In genomic region chr9:128945798-128946501, GRCh38 we compare ENCODE assay signal across 12 cellular contexts. TPM values are rescaled to one million over a fixed set of nuclear protein-coding genes. Genes with fewer than 3 reads are reported as not detected.
A peak's percentile ranks its signal among the peaks of the same experiment; 100 is the strongest.
DNase-seq lines count a peak whose midpoint lies in the region; ATAC-seq and TF ChIP-seq lines count a peak whose summit lies in the region.
"Had no signal": no experiment of that assay in that cellular context is flagged by ENCODE, and none has a peak within 500 bp of the region (broad histone marks: within the 10 kb centered on the region; RNA-seq: fewer than 3 reads in every experiment).

No MANE protein-coding gene starts in this region.

- no peak overlapping the region for H2BK5ac ChIP-seq in IMR-90 (ENCODE audit: low read depth, low read length, poor library complexity, severe bottlenecking)

- POLR2A ChIA-PET in IMR-90 (lab: Charles Lee; ENCODE audit: unreplicated experiment) = no interaction called here

- H3K56ac ChIP-seq in IMR-90 (ENCODE audit: extremely low read depth, insufficient read depth, low read length) = no peak overlapping the region

- H3K9ac ChIP-seq in IMR-90 (ENCODE audit: low read depth, low read length) = no peak overlapping the region
- no peak overlapping the region for H3K9ac ChIP-seq in mammary epithelial cell (ENCODE audit: insufficient read depth, low read length)
- no peak overlapping the region for H3K9ac ChIP-seq in neural cell (ENCODE audit: low read length)

- no peak overlapping the region for H2BK15ac ChIP-seq in IMR-90 (ENCODE audit: low read depth, low read length)

- TF ChIP-seq EP300 in neural cell (conservative IDR thresholded peaks at IDR 0.05; ENCODE audit: poor library complexity, severe bottlenecking) = no peak

- BruUV-seq in IMR-90 (replicated peaks; lab: Mats Ljungman, UMichigan) (no TSS peak), mammary epithelial cell (replicated peaks; lab: Mats Ljungman, UMichigan) (no TSS peak)

- ATAC-seq in IMR-90 (ENCODE audit: low read depth) = no peak

- intact Hi-C loops in IMR-90 (cut with micrococcal nuclease) (loop anchor here (5.0 kb wide), 2 partner anchors 64 to 84 kb away; partner anchors contain the start of genes KYAT1 and LRRC8A), mammary epithelial cell (cut with micrococcal nuclease) (no loop called here)

- peak overlapping the region; percentile 95; the same call in 1 of the 2 replicates for H3K27ac ChIP-seq in C4-2B
- no peak overlapping the region for H3K27ac ChIP-seq in IMR-90 (ENCODE audit: insufficient read depth, low read length)
- H3K27ac ChIP-seq in mammary epithelial cell (ENCODE audit: insufficient read depth, low read depth, low read length) = no peak overlapping the region
- H3K27ac ChIP-seq in neural cell (ENCODE audit: low read length) = no peak overlapping the region

- H2BK20ac ChIP-seq in IMR-90 (ENCODE audit: low read depth, low read length) = no peak overlapping the region

- no peaks in the 10 kb centered on the region for H3F3A ChIP-seq in neural cell (ENCODE audit: insufficient read depth, low read length, poor library complexity, severe bottlenecking)

- TF ChIP-seq RAD21 in IMR-90 (IDR thresholded peaks at IDR 0.05; ENCODE audit: low read length) = no peak
- no peak for TF ChIP-seq RAD21 in neural cell (conservative IDR thresholded peaks at IDR 0.05)

- H3K23ac ChIP-seq in IMR-90 (ENCODE audit: low read depth, low read length) = no peak overlapping the region; the same call in 1 of the 2 replicates

- H3K4me1 ChIP-seq in IMR-90 (ENCODE audit: control insufficient read depth, insufficient read depth, low read length) (peaks cover 7% of the 10 kb centered on the region), mammary epithelial cell (ENCODE audit: insufficient read depth, low read length) (peaks cover 15% of the 10 kb centered on the region)

- DNase-seq in IMR-90 = no peak
- no peak for DNase-seq in mammary epithelial cell
- DNase-seq in AG08396 (ENCODE audit: low spot score) = no peak
- DNase-seq in DMS 273 treated with DMSO at 0.1 percent for 48 hours (lab: John Stamatoyannopoulos, UW) = no peak
- DNase-seq in NCI-H1105 treated with DMSO at 0.1 percent for 48 hours (lab: John Stamatoyannopoulos, UW) = no peak
- DNase-seq in HT-29 (ENCODE audit: low spot score) = no peak
- DNase-seq: mucosa of descending colon, NCI-H524 had no signal

- peaks cover 16% of the 10 kb centered on the region for H3K9me1 ChIP-seq in IMR-90 (ENCODE audit: insufficient read depth, low read length)

- H3K36me3 ChIP-seq in IMR-90 (ENCODE audit: control insufficient read depth, insufficient read depth, low read length) (peaks cover 10% of the 10 kb centered on the region), mammary epithelial cell (ENCODE audit: insufficient read depth, low read length) (peaks cover 2% of the 10 kb centered on the region), neural cell (ENCODE audit: insufficient read depth, low read length) (no peaks in the 10 kb centered on the region)
- H3K36me3 ChIP-seq: vagina had no signal

- peak overlapping the region; percentile 1 for H2AFZ ChIP-seq in IMR-90 (replicated peaks; ENCODE audit: low read length, poor library complexity)
- H2AFZ ChIP-seq in mammary epithelial cell (ENCODE audit: low read depth, low read length) = no peak overlapping the region
- no peak overlapping the region for H2AFZ ChIP-seq in neural cell (ENCODE audit: low read depth, low read length)

- H2AK5ac ChIP-seq in IMR-90 (ENCODE audit: low read depth, low read length) = peak overlapping the region; percentile 96

- H3K79me1 ChIP-seq in IMR-90 (ENCODE audit: low read depth in 1 of 2, low read length in 2 of 2) = peaks cover 28 to 54% of the 10 kb centered on the region in 2 experiments

- no peak overlapping the region for H3K18ac ChIP-seq in IMR-90 (ENCODE audit: low read depth, low read length)

- peaks cover 7% of the 10 kb centered on the region; the same call in 1 of the 2 replicates for H4K20me1 ChIP-seq in IMR-90 (ENCODE audit: insufficient read depth, low read length)
- H4K20me1 ChIP-seq in mammary epithelial cell (ENCODE audit: insufficient read depth, low read length) = no peaks in the 10 kb centered on the region
- H4K20me1 ChIP-seq in neural cell (ENCODE audit: insufficient read depth) = no peaks in the 10 kb centered on the region

- TF ChIP-seq POLR2A in IMR-90 (IDR thresholded peaks at IDR 0.05; ENCODE audit: low read depth, low read length) = no peak

- H3K9me2 ChIP-seq in neural cell (ENCODE audit: insufficient read depth, low read length) = no peaks in the 10 kb centered on the region

- no peak overlapping the region for H4K91ac ChIP-seq in IMR-90 (ENCODE audit: insufficient read depth, low read depth, low read length)

- peak overlapping the region; percentile 91; the same call in 1 of the 2 replicates for H3K14ac ChIP-seq in IMR-90 (replicated peaks; ENCODE audit: low read depth, low read length)

- H2AK9ac ChIP-seq in IMR-90 (replicated peaks; ENCODE audit: low read depth, low read length, poor library complexity) = no peak overlapping the region

- no peak overlapping the region for H2BK120ac ChIP-seq in IMR-90 (ENCODE audit: low read depth, low read length)

- 96% methylated on average over 7 of the region's 19 CpGs; no CpG with 5 or more reads in 1 of the 2 experiments for WGBS in IMR-90 (ENCODE audit: extremely low coverage in 2 of 2, insufficient read length in 1 of 2), 2 experiments
- whole genome bisulfite sequencing in mammary epithelial cell (ENCODE audit: low coverage, missing lambda C conversion rate) = 96% methylated on average over 17 of the region's 19 CpGs

- dilution Hi-C loops in IMR-90 (cut with HindIII; ENCODE audit: low sequenced_read_pairs, unreplicated experiment) = no loop called here
- dilution Hi-C loops in mammary epithelial cell (cut with HindIII; ENCODE audit: low sequenced_read_pairs) = no loop called here

- H3K27me3 ChIP-seq in IMR-90 (ENCODE audit: control insufficient read depth, insufficient read depth, low read length) (no peaks in the 10 kb centered on the region), mammary epithelial cell (ENCODE audit: insufficient read depth, low read length) (no peaks in the 10 kb centered on the region), neural cell (ENCODE audit: insufficient read depth, low read depth, low read length) (no peaks in the 10 kb centered on the region)
- H3K27me3 ChIP-seq: adrenal gland, vagina had no signal

- CTCF ChIA-PET in IMR-90 (lab: Yijun Ruan, JAX) (no interaction called here), mammary epithelial cell (lab: Charles Lee; ENCODE audit: low non-redundant PET) (no interaction called here)

- no peak overlapping the region for H4K8ac ChIP-seq in IMR-90 (ENCODE audit: low read depth in 2 of 2, low read length in 2 of 2)

- no peaks in the 10 kb centered on the region for H3K9me3 ChIP-seq in IMR-90 (ENCODE audit: control insufficient read depth, insufficient read depth, low read length)
- no peaks in the 10 kb centered on the region for H3K9me3 ChIP-seq in mammary epithelial cell (replicated peaks; ENCODE audit: insufficient read depth, low read length)
- H3K9me3 ChIP-seq in neural cell (ENCODE audit: low read length) = no peaks in the 10 kb centered on the region
- H3K9me3 ChIP-seq: adrenal gland, mucosa of descending colon, vagina had no signal

- no peak overlapping the region for H4K5ac ChIP-seq in IMR-90 (ENCODE audit: low read depth, low read length)

- H3K79me2 ChIP-seq in mammary epithelial cell (ENCODE audit: insufficient read depth, low read length) (peaks cover 41% of the 10 kb centered on the region), neural cell (replicated peaks; ENCODE audit: insufficient read depth, low read length) (peaks cover 5% of the 10 kb centered on the region)

- in situ Hi-C loops in IMR-90 (cut with MboI; ENCODE audit: low sequenced_read_pairs) (no loop called here), mammary epithelial cell (cut with MboI; ENCODE audit: low sequenced_read_pairs in 2 of 2) (no loop called here)

- H3K4ac ChIP-seq in IMR-90 (ENCODE audit: low read depth, low read length) = no peak overlapping the region; the same call in 1 of the 2 replicates

- H3K4me2 ChIP-seq in IMR-90 (ENCODE audit: low read depth, low read length) (no peak overlapping the region; the same call in 1 of the 2 replicates), mammary epithelial cell (ENCODE audit: insufficient read depth, low read depth, low read length) (peak overlapping the region; percentile 86), neural cell (ENCODE audit: low read length) (peak overlapping the region; percentile 73)

- no peak for TF ChIP-seq CTCF in C4-2B (conservative IDR thresholded peaks at IDR 0.05)
- no peak for TF ChIP-seq CTCF in IMR-90 (conservative IDR thresholded peaks at IDR 0.05; ENCODE audit: low read depth, low read length)
- TF ChIP-seq CTCF in mammary epithelial cell (conservative IDR thresholded peaks at IDR 0.05 in 1 of 2, IDR thresholded peaks at IDR 0.05 in 1 of 2; ENCODE audit: extremely low read depth in 1 of 2, insufficient read depth in 1 of 2, low read depth in 1 of 2, low read length in 2 of 2) = no peak
- no peak for TF ChIP-seq CTCF in neural cell (IDR thresholded peaks at IDR 0.05; ENCODE audit: poor library complexity, severe bottlenecking)

- no peak overlapping the region for H3K4me3 ChIP-seq in IMR-90 (ENCODE audit: insufficient read depth, low read depth, low read length)
- H3K4me3 ChIP-seq in mammary epithelial cell (replicated peaks in 1 of 3; ENCODE audit: insufficient read depth in 1 of 3, low read depth in 2 of 3, low read length in 3 of 3) = peak overlapping the region in 1 of 3 experiments; percentile 82
- peak overlapping the region; percentile 95 for H3K4me3 ChIP-seq in neural cell (ENCODE audit: low read length)
- H3K4me3 ChIP-seq: mucosa of descending colon had no signal

RNA-seq across cellular contexts. Expression of gene DOLK, which starts 1.5 kb away (rescaled TPM):
- 26.4 and 30.8 TPM in 2 replicates for total RNA-seq in IMR-90 (2012; rRNA removed)
- 23.2 and 25.4 TPM in 2 replicates for polyA plus RNA-seq in IMR-90 (2012; rRNA removed)
- polyA plus RNA-seq in IMR-90 (2012; cell fraction: cytosol; rRNA removed) = 17.5 and 30.4 TPM in 2 replicates
- 9.8 and 10.4 TPM in 2 replicates for polyA plus RNA-seq in IMR-90 (2012; cell fraction: nucleus; rRNA removed; ENCODE audit: low replicate concordance)
- total RNA-seq in mammary epithelial cell = 10 to 100 TPM; 22.0 TPM
- 41.3 TPM for polyA plus RNA-seq in mammary epithelial cell
- polyA minus RNA-seq in mammary epithelial cell = 33.3 TPM
- 11.3 and 14.4 TPM in 2 replicates for polyA plus RNA-seq in neural cell
- 22.9 and 28.7 TPM in 2 replicates for polyA minus RNA-seq in neural cell
- total RNA-seq in HT-29 (2014; rRNA removed; shearing (Covaris generic)) = 27.6 and 29.0 TPM in 2 replicates

RNA-seq across cellular contexts. Expression of gene NUP188, which starts 1.5 kb away (rescaled TPM):
- total RNA-seq in IMR-90 (2012; rRNA removed) (52.5 and 59.1 TPM in 2 replicates), mammary epithelial cell (10 to 100 TPM; 51.0 to 62.2 TPM)
- polyA plus RNA-seq in IMR-90 (2012; rRNA removed) (53.0 and 57.0 TPM in 2 replicates), mammary epithelial cell (67.7 TPM), neural cell (21.2 and 24.0 TPM in 2 replicates)
- 30.5 and 31.3 TPM in 2 replicates for polyA plus RNA-seq in IMR-90 (2012; cell fraction: cytosol; rRNA removed)
- 48.5 and 87.0 TPM in 2 replicates for polyA plus RNA-seq in IMR-90 (2012; cell fraction: nucleus; rRNA removed; ENCODE audit: low replicate concordance)
- polyA minus RNA-seq in mammary epithelial cell (257 TPM), neural cell (49.7 and 62.0 TPM in 2 replicates)
- 55.8 and 75.5 TPM in 2 replicates for total RNA-seq in HT-29 (2014; rRNA removed; shearing (Covaris generic))

RNA-seq across cellular contexts. Expression of gene PHYHD1, which starts 25.2 kb away (rescaled TPM):
- total RNA-seq in IMR-90 (2012; rRNA removed) = 2.2 and 3.3 TPM in 2 replicates
- polyA plus RNA-seq in IMR-90 (2012; rRNA removed) = 8.4 and 10.0 TPM in 2 replicates
- polyA plus RNA-seq in IMR-90 (2012; cell fraction: cytosol; rRNA removed) = 4.2 and 8.4 TPM in 2 replicates
- polyA plus RNA-seq in IMR-90 (2012; cell fraction: nucleus; rRNA removed; ENCODE audit: low replicate concordance) = 18.1 and 18.9 TPM in 2 replicates
- 1 to 10 TPM; 2.5 to 4.7 TPM for total RNA-seq in mammary epithelial cell
- polyA plus RNA-seq in mammary epithelial cell = 1.8 TPM
- 21.9 TPM for polyA minus RNA-seq in mammary epithelial cell
- not detected in 2 replicates for polyA plus RNA-seq in neural cell
- polyA minus RNA-seq in neural cell = 0.97 TPM in 1 of 2 replicates, not detected in the other
- total RNA-seq in HT-29 (2014; rRNA removed; shearing (Covaris generic)) = not detected in 2 replicates
